8 cellular contexts compared by ENCODE assay signal in the genomic region with DNA sequence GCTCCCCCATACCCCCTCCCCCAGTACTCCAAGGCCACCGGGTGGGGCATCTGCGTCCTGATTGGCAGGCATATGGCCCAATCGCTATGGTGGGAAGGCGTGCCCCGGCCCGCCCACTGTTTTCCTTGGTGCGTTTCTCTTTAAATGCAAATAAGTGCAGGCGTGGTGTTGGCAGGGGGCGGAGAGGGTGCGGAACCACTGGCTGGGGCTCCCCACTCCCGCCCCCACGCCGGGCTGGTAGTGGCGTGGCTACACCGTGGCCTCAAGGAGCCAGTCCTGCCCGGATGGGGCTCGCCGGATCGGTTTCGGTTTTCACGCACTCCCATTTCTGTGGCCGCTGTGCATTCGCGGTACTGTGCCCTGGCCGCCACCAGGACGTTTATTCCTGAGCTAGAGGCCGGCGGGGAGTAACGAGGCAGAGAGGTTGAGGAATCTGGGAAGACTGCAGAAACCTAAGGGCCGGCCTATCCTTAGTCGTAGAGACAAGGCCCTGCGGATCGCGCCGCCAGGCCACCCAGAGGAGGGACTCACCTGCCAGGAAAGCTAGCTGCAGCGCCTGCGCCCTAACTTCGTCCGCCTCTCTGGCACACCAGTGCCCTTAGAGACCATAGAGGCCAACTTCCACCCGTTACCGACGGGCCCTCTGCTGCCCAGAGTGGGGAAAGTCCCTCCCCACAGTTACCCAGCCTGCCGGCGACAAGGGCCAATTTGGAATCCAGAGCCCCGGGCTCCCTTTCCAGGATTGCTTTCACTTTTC. TPM values are rescaled to one million over a fixed set of nuclear protein-coding genes. Genes with fewer than 3 reads are reported as not detected.
DNase-seq lines count a peak whose midpoint lies in the region; ATAC-seq, FAIRE-seq and TF ChIP-seq lines count a peak whose summit lies in the region.

No MANE protein-coding gene starts in this region.

- no peaks in the 10 kb centered on the region for H3K9me3 Mint-ChIP-seq in central memory CD8-positive, alpha-beta T cell

- peak overlapping the region; percentile 86 for H3K4me2 ChIP-seq in keratinocyte (ENCODE audit: control insufficient read depth, extremely low read depth, insufficient read depth, low read depth, low read length)

- H4K20me1 ChIP-seq in keratinocyte (ENCODE audit: control insufficient read depth, extremely low read depth, insufficient read depth, low read length), result no peaks in the 10 kb centered on the region

- H3K36me3 ChIP-seq in keratinocyte (ENCODE audit: control insufficient read depth in 2 of 2, extremely low read depth in 1 of 2, insufficient read depth in 2 of 2, low read length in 2 of 2), result no peaks in the 10 kb centered on the region

- ATAC-seq in GM18907 (IDR thresholded peaks at IDR 0.05; ENCODE audit: unreplicated experiment) (peak; percentile 94), HG03139 (IDR thresholded peaks at IDR 0.05; ENCODE audit: unreplicated experiment) (peak; percentile 90)
- peak; percentile 92 for ATAC-seq in central memory CD8-positive, alpha-beta T cell (replicated peaks; ENCODE audit: extremely low read depth, poor library complexity, severe bottlenecking)

- H3K4me3 ChIP-seq in AG09309 (ENCODE audit: control insufficient read depth, low read depth, low read length) (peak overlapping the region; percentile 64), keratinocyte (ENCODE audit: control insufficient read depth in 2 of 3, extremely low read depth in 1 of 3, insufficient read depth in 2 of 3, low read depth in 1 of 3, low read length in 3 of 3) (peak overlapping the region; percentile 54 to 64 (median 63))

- H3K9ac ChIP-seq in keratinocyte (ENCODE audit: control insufficient read depth, extremely low read depth, insufficient read depth, low read length), result peak overlapping the region; percentile 78

- DNase-seq in AG09309 (ENCODE audit: low read depth) (peak; percentile 73), NCI-H2227 (lab: John Stamatoyannopoulos, UW; ENCODE audit: unreplicated experiment) (peak; percentile 97), keratinocyte (ENCODE audit: low read depth, low spot score) (peak; percentile 41)
- peak; percentile 50 to 73 (median 70) for DNase-seq in activated CD4-positive, CD25-positive, alpha-beta regulatory T cell (lab: John Stamatoyannopoulos, UW)
- peak; percentile 69 to 80 for DNase-seq in central memory CD8-positive, alpha-beta T cell (ENCODE audit: low spot score in 2 of 2)
- DNase-seq in stimulated activated CD4-positive, alpha-beta T cell treated with anti-CD3 and anti-CD28 coated beads, Interleukin-12 subunit alpha, Interleukin-12 subunit beta, amount 100 ng/mL, for 48 hours (ENCODE audit: low read depth in 2 of 3, low spot score in 1 of 3), result peak; percentile 73 to 79 (median 76)

- dilution Hi-C loops in keratinocyte (cut with MboI; ENCODE audit: extremely low pct_ligation_motif_present, low sequenced_read_pairs), result no loop called here

- H3K9me3 ChIP-seq in keratinocyte (ENCODE audit: control insufficient read depth, low read depth, low read length), result no peaks in the 10 kb centered on the region

- peak overlapping the region; percentile 90 for H3K4me3 Mint-ChIP-seq in central memory CD8-positive, alpha-beta T cell

- no peaks in the 10 kb centered on the region for H3K9me1 ChIP-seq in keratinocyte (ENCODE audit: control insufficient read depth, extremely low read depth, insufficient read depth, low read length)

- H3K36me3 Mint-ChIP-seq in central memory CD8-positive, alpha-beta T cell (ENCODE audit: insufficient read depth), result peaks cover 10% of the 10 kb centered on the region

- H3K27ac Mint-ChIP-seq in central memory CD8-positive, alpha-beta T cell (ENCODE audit: low read depth), result peak overlapping the region; percentile 93

- H3K79me2 ChIP-seq in keratinocyte (ENCODE audit: control insufficient read depth, insufficient read depth, low read length), result no peaks in the 10 kb centered on the region

- H3K27me3 ChIP-seq in keratinocyte (ENCODE audit: control insufficient read depth, extremely low read depth, insufficient read depth, low read length), result no peaks in the 10 kb centered on the region

- H3K4me1 Mint-ChIP-seq in central memory CD8-positive, alpha-beta T cell, result peaks cover 11% of the 10 kb centered on the region

- H2AFZ ChIP-seq in keratinocyte (ENCODE audit: control insufficient read depth, low read length), result peak overlapping the region; percentile 67

- FAIRE-seq in keratinocyte (lab: Jason Lieb, UNC), result no peak

- TF ChIP-seq CTCF in AG09309 (IDR thresholded peaks at IDR 0.05; ENCODE audit: control insufficient read depth, insufficient read depth, low read depth, low read length, missing control alignments), result peak; percentile 12
- peak in 2 of 3 experiments; percentile 8 to 41 for TF ChIP-seq CTCF in keratinocyte (optimal IDR thresholded peaks at IDR 0.05 in 1 of 3, IDR thresholded peaks at IDR 0.05 in 1 of 3, conservative IDR thresholded peaks at IDR 0.05 in 1 of 3; ENCODE audit: extremely low read depth in 1 of 3, insufficient read depth in 2 of 3, low read length in 3 of 3)

- peaks cover 6% of the 10 kb centered on the region for H3K4me1 ChIP-seq in keratinocyte (ENCODE audit: control insufficient read depth, extremely low read depth, insufficient read depth, low read length)

- no peaks in the 10 kb centered on the region for H3K27me3 Mint-ChIP-seq in central memory CD8-positive, alpha-beta T cell

- H3K27ac ChIP-seq in keratinocyte (ENCODE audit: control insufficient read depth, insufficient read depth, low read length), result peak overlapping the region; percentile 69

RNA-seq across cellular contexts. Expression of a gene that starts 0.4 kb away (rescaled TPM):
- 1.3 to 1.6 TPM (median 1.5 TPM) in 3 replicates for polyA plus RNA-seq in keratinocyte
- 0.20 TPM for polyA plus RNA-seq in keratinocyte (2011; ENCODE audit: low read depth)
- polyA plus RNA-seq in keratinocyte (2011; cell fraction: cytosol; rRNA removed), result 0.66 and 0.72 TPM in 2 replicates
- 3.0 and 3.3 TPM in 2 replicates for polyA plus RNA-seq in keratinocyte (2011; cell fraction: nucleus; rRNA removed)
- polyA plus RNA-seq in keratinocyte (2012; ENCODE audit: low replicate concordance), result 0.56 and 1.7 TPM in 2 replicates
- 2.7 to 4.4 TPM (median 2.8 TPM) in 3 replicates for polyA minus RNA-seq in keratinocyte
- polyA minus RNA-seq in keratinocyte (2011; cell fraction: cytosol; rRNA and poly(A)+ RNA removed), result 1.3 TPM
- polyA minus RNA-seq in keratinocyte (2011; cell fraction: nucleus; rRNA and poly(A)+ RNA removed), result 2.2 and 3.6 TPM in 2 replicates

RNA-seq across cellular contexts. Expression of a gene that starts 24.5 kb away (rescaled TPM):
- polyA plus RNA-seq in keratinocyte, result 0.09 TPM in 1 of 3 replicates, not detected in the others
- polyA plus RNA-seq in keratinocyte (2011; ENCODE audit: low read depth), result not detected
- polyA plus RNA-seq in keratinocyte (2011; cell fraction: cytosol; rRNA removed), result 0.05 and 0.09 TPM in 2 replicates
- 0.11 TPM in 1 of 2 replicates, not detected in the other for polyA plus RNA-seq in keratinocyte (2011; cell fraction: nucleus; rRNA removed)
- not detected in 2 replicates for polyA plus RNA-seq in keratinocyte (2012; ENCODE audit: low replicate concordance)
- not detected in 3 replicates for polyA minus RNA-seq in keratinocyte
- not detected for polyA minus RNA-seq in keratinocyte (2011; cell fraction: cytosol; rRNA and poly(A)+ RNA removed)
- polyA minus RNA-seq in keratinocyte (2011; cell fraction: nucleus; rRNA and poly(A)+ RNA removed), result not detected in 2 replicates

Comparison
In these comparisons a context has a peak if more than half of its experiments do, and no peak if none do; other contexts are left out.
1. Peak in every context shown above with its lines: DNase-seq, ATAC-seq, H3K4me3 ChIP-seq and H3K27ac ChIP-seq.
2. DNase-seq: peak in every context shown above with its lines; median percentile 97 in NCI-H2227; 76 in stimulated activated CD4-positive, alpha-beta T cell treated with anti-CD3 and anti-CD28 coated beads, Interleukin-12 subunit alpha, Interleukin-12 subunit beta, amount 100 ng/mL, for 48 hours; 74 in central memory CD8-positive, alpha-beta T cell; 73 in AG09309; 70 in activated CD4-positive, CD25-positive, alpha-beta regulatory T cell; 41 in keratinocyte.